In genomic region chr6:78552435-78552834, GRCh38 we compare ENCODE assay signal across 8 cellular contexts.
"Had no signal": no experiment of that assay in that cellular context is flagged by ENCODE, and none has a peak within 500 bp of the region (broad histone marks: within the 10 kb centered on the region; RNA-seq: fewer than 3 reads in every experiment).

No MANE protein-coding gene starts in this region.

- H3K4me1 Mint-ChIP-seq: GM23338, H9 had no signal

- ATAC-seq: GM23338, HCT116 had no signal

- H3K36me3 ChIP-seq: HAP-1 had no signal

- H3K27ac Mint-ChIP-seq: GM23338, H9 had no signal

- DNase-seq: GM23248, GOT3, H7, H9, HCEC 1CT had no signal

- H3K4me1 ChIP-seq: HAP-1 had no signal

- H3K4me3 ChIP-seq: GM23248, GM23338, HAP-1 had no signal

- H3K4me3 Mint-ChIP-seq: GM23338, H9 had no signal

- H3K27ac ChIP-seq: GM23248 had no signal
